ENCODE assay signal across 25 cellular contexts in the genomic region with DNA sequence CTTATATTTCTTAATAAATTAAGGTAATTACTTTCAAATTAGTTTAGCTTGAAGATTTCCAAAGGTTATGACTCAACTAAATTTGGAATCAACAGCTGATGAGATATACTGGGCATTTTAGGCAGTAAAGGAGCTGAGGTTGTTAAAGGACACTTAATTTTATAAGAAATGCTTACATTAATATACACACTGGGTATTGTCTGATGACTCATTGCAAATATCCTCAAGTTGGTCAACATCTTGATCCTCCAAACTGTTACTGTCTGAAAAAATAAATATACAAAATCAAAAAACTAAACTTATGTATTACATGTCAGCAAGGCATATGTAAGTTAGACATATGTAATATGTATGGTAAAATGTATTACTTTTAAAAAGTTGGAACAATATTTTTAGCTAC. TPM values are rescaled to one million over a fixed set of nuclear protein-coding genes. Genes with fewer than 3 reads are reported as not detected.
DNase-seq lines count a peak whose midpoint lies in the region; ATAC-seq, FAIRE-seq and TF ChIP-seq lines count a peak whose summit lies in the region.
"Had no signal": no experiment of that assay in that cellular context is flagged by ENCODE, and none has a peak within 500 bp of the region (broad histone marks: within the 10 kb centered on the region; RNA-seq: fewer than 3 reads in every experiment).

No MANE protein-coding gene starts in this region.

- no peaks in the 10 kb centered on the region for H3K9me3 ChIP-seq in SU-DHL-6 (ENCODE audit: insufficient read depth, low read length)
- H3K9me3 ChIP-seq in small intestine (ENCODE audit: control insufficient read depth, low read depth) = no peaks in the 10 kb centered on the region
- no peaks in the 10 kb centered on the region for H3K9me3 ChIP-seq in pancreas
- H3K9me3 ChIP-seq: heart right ventricle, suprapubic skin had no signal

- H3K4me3 ChIP-seq in SU-DHL-6 (ENCODE audit: insufficient read depth, low read length, poor library complexity, severe bottlenecking) (no peak overlapping the region), fibroblast of villous mesenchyme (ENCODE audit: low read depth, low read length) (no peak overlapping the region), small intestine (ENCODE audit: low read depth in 1 of 2, low read length in 2 of 2) (no peak overlapping the region), pancreas (no peak overlapping the region)
- H3K4me3 ChIP-seq: heart right ventricle, suprapubic skin had no signal

- peaks cover 46% of the 10 kb centered on the region for H3K79me2 ChIP-seq in SU-DHL-6 (ENCODE audit: insufficient read depth, low read length)

- intact Hi-C loops in pancreas (cut with DNase I) = no loop called here

- H3K27me3 ChIP-seq in SU-DHL-6 (ENCODE audit: low read length) = no peaks in the 10 kb centered on the region
- no peaks in the 10 kb centered on the region for H3K27me3 ChIP-seq in small intestine (ENCODE audit: control insufficient read depth in 2 of 2, insufficient read depth in 2 of 2, low read length in 2 of 2)
- H3K27me3 ChIP-seq in pancreas = no peaks in the 10 kb centered on the region
- H3K27me3 ChIP-seq: dorsolateral prefrontal cortex, heart right ventricle, suprapubic skin had no signal

- peaks cover 32% of the 10 kb centered on the region for H3K36me3 ChIP-seq in SU-DHL-6 (ENCODE audit: low read length)
- peaks cover 0 to under 1% of the 10 kb centered on the region in 2 donors for H3K36me3 ChIP-seq in small intestine (ENCODE audit: control insufficient read depth in 2 of 2, insufficient read depth in 2 of 2, low read length in 2 of 2)
- peaks cover 0 to 2% (median 0%) of the 10 kb centered on the region in 3 donors for H3K36me3 ChIP-seq in pancreas

- H3K9ac ChIP-seq in SU-DHL-6 (ENCODE audit: low read length) = no peak overlapping the region

- no peak for ATAC-seq in pancreas
- ATAC-seq: heart right ventricle, sciatic nerve had no signal

- FAIRE-seq in small intestine (lab: Jason Lieb, UNC) (peak; percentile 10), RCC 7860 (lab: Jason Lieb, UNC) (no peak), pancreas (lab: Jason Lieb, UNC) (no peak)
- FAIRE-seq: GM18507 had no signal

- TF ChIP-seq CTCF in SU-DHL-6 (IDR thresholded peaks at IDR 0.05; ENCODE audit: insufficient read depth, low read length, poor library complexity, severe bottlenecking) = no peak
- no peak for TF ChIP-seq CTCF in fibroblast of villous mesenchyme (IDR thresholded peaks at IDR 0.05; ENCODE audit: insufficient read depth, low read depth, low read length)
- TF ChIP-seq CTCF in pancreas (IDR thresholded peaks at IDR 0.05) = no peak

- H3K9me2 ChIP-seq in SU-DHL-6 (replicated peaks; ENCODE audit: insufficient read depth, low read length) = no peaks in the 10 kb centered on the region

- peak; percentile 5 for DNase-seq in LHCN-M2 (ENCODE audit: low read depth)
- peak; percentile 12 for DNase-seq in fibroblast of villous mesenchyme (ENCODE audit: low read depth)
- no peak for DNase-seq in small intestine
- DNase-seq in hippocampal formation (lab: John Stamatoyannopoulos, UW) = no peak
- no peak for DNase-seq in RCC 7860 (ENCODE audit: low spot score)
- DNase-seq in pancreas = no peak
- DNase-seq: activated CD4-positive, alpha-beta T cell treated with anti-CD3 and anti-CD28 coated beads, Interleukin-2, amount 50 U/mL, for 1 hour; activated gamma-delta T cell treated with Interleukin-2 at 50 U/mL for 16 hours; activated naive CD8-positive, alpha-beta T cell treated with anti-CD3 and anti-CD28 coated beads, Interleukin-2, amount 50 U/mL, for 24 hours; activated T-cell treated with anti-CD3 and anti-CD28 coated beads, Interleukin-2, amount 50 U/mL, for 4 hours; Calu3; cerebellar nuclear complex; DMS79 treated with DMSO at 0.1 percent for 48 hours; dorsolateral prefrontal cortex; heart right ventricle; mesendoderm; NCI-H1092; NCI-H1930; stimulated activated naive CD4-positive, alpha-beta T cell; WERI-Rb-1 had no signal

- peaks cover 4 to 16% of the 10 kb centered on the region in 2 donors for H3K4me1 ChIP-seq in small intestine (ENCODE audit: control insufficient read depth in 2 of 2, insufficient read depth in 1 of 2, low read depth in 1 of 2, low read length in 1 of 2)
- peaks cover 12 to 20% (median 17%) of the 10 kb centered on the region in 3 donors for H3K4me1 ChIP-seq in pancreas

- H4K20me1 ChIP-seq in SU-DHL-6 (ENCODE audit: low read depth, low read length) = peaks cover 4% of the 10 kb centered on the region; the same call in 1 of the 2 replicates

- H3K27ac ChIP-seq in SU-DHL-6 (ENCODE audit: low read depth, low read length) (no peak overlapping the region), small intestine (ENCODE audit: low read depth in 1 of 2, low read length in 1 of 2) (no peak overlapping the region), pancreas (no peak overlapping the region)
- H3K27ac ChIP-seq: C4-2B, dorsolateral prefrontal cortex, heart right ventricle, suprapubic skin, WERI-Rb-1 had no signal

- H3F3A ChIP-seq in SU-DHL-6 (ENCODE audit: insufficient read depth) = no peaks in the 10 kb centered on the region

- peak overlapping the region; percentile 6 for H3K4me2 ChIP-seq in SU-DHL-6 (ENCODE audit: low read depth, low read length, poor library complexity, severe bottlenecking)

- no peak overlapping the region for H2AFZ ChIP-seq in SU-DHL-6 (ENCODE audit: low read depth, low read length, severe bottlenecking)

RNA-seq across cellular contexts. Expression of a gene that starts 3.4 kb away (rescaled TPM):
- total RNA-seq in LHCN-M2 (2014; rRNA removed) (56.7 and 58.7 TPM in 2 replicates), fibroblast of villous mesenchyme (30.6 and 53.5 TPM in 2 replicates), pancreas (10 to 100 TPM in 2 of 6 donors, 1 to 10 TPM in 4; 6.9 to 11.3 (median 9.0) TPM)
- polyA plus RNA-seq in LHCN-M2 (2012) = 19.2 TPM
- polyA plus RNA-seq in small intestine (10 to 100 TPM in 2 of 3 donors, 1 to 10 TPM in 1; 9.5 to 24.8 (median 14.6) TPM), pancreas (10 to 100 TPM; 12.5 to 15.8 TPM)

RNA-seq across cellular contexts. Expression of a gene that starts 3.5 kb away (rescaled TPM):
- total RNA-seq in LHCN-M2 (2014; rRNA removed) (118 and 139 TPM in 2 replicates), fibroblast of villous mesenchyme (66.1 and 74.4 TPM in 2 replicates), pancreas (10 to 100 TPM; 22.4 to 38.7 (median 30.4) TPM)
- 83.3 TPM for polyA plus RNA-seq in LHCN-M2 (2012)
- polyA plus RNA-seq in small intestine (100 to 1,000 TPM in 2 of 3 donors, 10 to 100 TPM in 1; 79.8 to 129 (median 126) TPM), pancreas (10 to 100 TPM; 44.6 to 68.6 TPM)

Comparison
In these comparisons a context has a peak if more than half of its experiments do, and no peak if none do; other contexts are left out.
1. DNase-seq: peak in LHCN-M2 (single experiment) and fibroblast of villous mesenchyme (single experiment); none in small intestine (single experiment), hippocampal formation (0 of 2), RCC 7860 (single experiment) and pancreas (0 of 6).